Comparison of ENCODE assay signal across 8 cellular contexts in the genomic region with DNA sequence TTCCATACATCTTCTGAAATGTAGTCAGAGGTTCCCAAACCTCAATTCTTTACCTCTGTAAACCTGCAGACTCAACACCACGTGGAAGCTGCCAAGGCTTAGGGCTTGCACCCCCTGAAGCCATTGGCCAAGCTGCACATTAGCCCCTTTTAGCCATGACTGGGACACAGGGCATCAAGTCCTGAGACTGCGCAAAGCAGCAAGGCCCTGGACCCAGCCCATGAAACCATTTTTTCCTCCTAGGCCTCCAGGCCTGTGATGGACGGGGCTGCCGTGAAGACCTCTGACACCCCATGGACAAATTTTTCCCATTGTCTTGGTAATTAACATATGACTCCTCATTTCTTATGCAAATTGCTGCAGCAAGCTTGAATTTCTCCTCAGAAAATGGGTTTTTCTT.
"Had no signal": no experiment of that assay in that cellular context is flagged by ENCODE, and none has a peak within 500 bp of the region (broad histone marks: within the 10 kb centered on the region; RNA-seq: fewer than 3 reads in every experiment).

No MANE protein-coding gene starts in this region.

- ATAC-seq: GM12878 had no signal

- DNase-seq: GDM1, GF-D8 had no signal

- FAIRE-seq: G401.6, GM12878, GM12891, GM12892, GM18507, GM19239 had no signal

- H3K4me3 ChIP-seq: GM12878 had no signal
